In genomic region chr1:9127395-9128160, GRCh38 we compare ENCODE assay signal across 1 cellular context.
TF ChIP-seq lines count a peak whose summit lies in the region.

No MANE protein-coding gene starts in this region.

TF ChIP-seq in H1, 55 proteins besides CTCF, POLR2A, EP300 and RAD21:
- TF ChIP-seq TAF1 (IDR thresholded peaks at IDR 0.05; ENCODE audit: low read depth, low read length) (no peak), HDAC6 (IDR thresholded peaks at IDR 0.05; ENCODE audit: low read depth, low read length) (no peak), NANOG (IDR thresholded peaks at IDR 0.05; ENCODE audit: insufficient read depth, low read depth, low read length, poor library complexity, severe bottlenecking) (no peak), NRF1 (IDR thresholded peaks at IDR 0.05; ENCODE audit: low read depth, low read length) (no peak), CHD7 (IDR thresholded peaks at IDR 0.05; ENCODE audit: insufficient replicate concordance, low read length) (no peak), JUN (IDR thresholded peaks at IDR 0.05; ENCODE audit: low read depth, low read length) (no peak), CBX5 (IDR thresholded peaks at IDR 0.05; ENCODE audit: low read depth, low read length) (no peak), TEAD4 (IDR thresholded peaks at IDR 0.05; ENCODE audit: low read depth, low read length) (no peak), SIX5 (IDR thresholded peaks at IDR 0.05; ENCODE audit: low read depth, low read length) (no peak), MAFK (IDR thresholded peaks at IDR 0.05; ENCODE audit: low read depth, low read length) (no peak), CHD2 (IDR thresholded peaks at IDR 0.05; ENCODE audit: low read length) (no peak), RBBP5 (IDR thresholded peaks at IDR 0.05; ENCODE audit: borderline replicate concordance, low read depth, low read length) (no peak), ASH2L (IDR thresholded peaks at IDR 0.05; ENCODE audit: low read length) (no peak), JUND (IDR thresholded peaks at IDR 0.05; ENCODE audit: low read length) (no peak), TCF12 (IDR thresholded peaks at IDR 0.05; ENCODE audit: low read depth, low read length) (no peak), GTF2F1 (IDR thresholded peaks at IDR 0.05; ENCODE audit: borderline replicate concordance, low read depth, low read length) (no peak)
